24 cellular contexts compared by ENCODE assay signal in genomic region chr10:80660736-80661135, GRCh38.
DNase-seq lines count a peak whose midpoint lies in the region; ATAC-seq, FAIRE-seq and TF ChIP-seq lines count a peak whose summit lies in the region.
"Had no signal": no experiment of that assay in that cellular context is flagged by ENCODE, and none has a peak within 500 bp of the region (broad histone marks: within the 10 kb centered on the region; RNA-seq: fewer than 3 reads in every experiment).

No MANE protein-coding gene starts in this region.

- in situ Hi-C loops in KBM-7 (cut with MboI; ENCODE audit: low pct_unique_long_range_greater_than_20kb, low sequenced_read_pairs) = no loop called here

- POLR2A ChIA-PET in PC-3 (lab: Charles Lee; ENCODE audit: unreplicated experiment) = no interaction called here

- CTCF ChIA-PET in PC-3 (lab: Charles Lee) = no interaction called here

- no peak overlapping the region for H2AFZ ChIP-seq in PC-3 (ENCODE audit: low read length)

- no peaks in the 10 kb centered on the region for H3K36me3 Mint-ChIP-seq in stimulated activated naive B cell treated with anti-CD40 and anti-IgM and Interleukin-4, amounts not matched to agents 10 μg/mL and 1 μg/mL and 100 μg/mL, for 72 hours
- H3K36me3 Mint-ChIP-seq: activated naive CD4-positive, alpha-beta T cell treated with anti-CD3 and anti-CD28 coated beads, Interleukin-2, amount 10 ng/mL, durations not matched to agents 7 days and 5 days had no signal

- peak; percentile 27 for DNase-seq in KBM-7
- peak; percentile 71 for DNase-seq in NOMO-1 treated with dmso at 0.1 percent for 144 hours (lab: John Stamatoyannopoulos, UW; ENCODE audit: unreplicated experiment)
- DNase-seq in globus pallidus (ENCODE audit: low spot score) = peak; percentile 44
- no peak for DNase-seq in stimulated activated naive B cell treated with anti-CD40 and anti-IgM and Interleukin-4, amounts not matched to agents 10 μg/mL and 1 μg/mL and 100 μg/mL, for 72 hours
- DNase-seq in PC-3 = no peak
- no peak for DNase-seq in D721Med (ENCODE audit: insufficient read length, low spot score)
- DNase-seq: activated CD4-positive, alpha-beta T cell treated with anti-CD3 and anti-CD28 coated beads for 36 hours; activated naive CD4-positive, alpha-beta T cell treated with anti-CD3 and anti-CD28 coated beads, Interleukin-2, amount 10 ng/mL, durations not matched to agents 7 days and 5 days; activated T-cell treated with anti-CD3 and anti-CD28 coated beads, Interleukin-2, amount 50 U/mL, for 72 hours; central memory CD4-positive, alpha-beta T cell; foreskin keratinocyte; mesenchymal stem cell; NCI-H1694; NCI-H748 treated with DMSO at 0.1 percent for 48 hours; nephron progenitor cell; Peyer's patch; SK-N-SH; stimulated activated CD4-positive, alpha-beta T cell treated with anti-CD3 and anti-CD28 coated beads, Interleukin-2, amount 100 ng/mL, for 48 hours; stimulated activated naive CD8-positive, alpha-beta T cell treated with anti-CD3 and anti-CD28 coated beads, Interleukin-15, Interleukin-2, amounts not matched to agents 100 U/mL and 50 U/mL, for 24 hours had no signal

- no peaks in the 10 kb centered on the region for H3K4me1 ChIP-seq in PC-3 (ENCODE audit: insufficient read depth, low read length)
- H3K4me1 ChIP-seq: foreskin keratinocyte, Peyer's patch, prostate gland had no signal

- no peaks in the 10 kb centered on the region for H3K9me2 ChIP-seq in PC-3 (replicated peaks; ENCODE audit: low read length)
- H3K9me2 ChIP-seq: SK-N-SH had no signal

- no peaks in the 10 kb centered on the region for H3K36me3 ChIP-seq in PC-3 (ENCODE audit: low read depth, low read length)
- H3K36me3 ChIP-seq: Peyer's patch, prostate gland, tibial artery had no signal

- no peak for TF ChIP-seq CTCF in PC-3 (conservative IDR thresholded peaks at IDR 0.05; ENCODE audit: low read depth, low read length)
- TF ChIP-seq CTCF in D721Med (IDR thresholded peaks at IDR 0.05; ENCODE audit: insufficient read depth, missing control alignments) = no peak

- H3K4me3 Mint-ChIP-seq in stimulated activated naive B cell treated with anti-CD40 and anti-IgM and Interleukin-4, amounts not matched to agents 10 μg/mL and 1 μg/mL and 100 μg/mL, for 72 hours = no peak overlapping the region
- H3K4me3 Mint-ChIP-seq: activated CD4-positive, alpha-beta T cell treated with anti-CD3 and anti-CD28 coated beads for 36 hours; activated naive CD4-positive, alpha-beta T cell treated with anti-CD3 and anti-CD28 coated beads, Interleukin-2, amount 10 ng/mL, durations not matched to agents 7 days and 5 days; activated T-cell treated with anti-CD3 and anti-CD28 coated beads, Interleukin-2, amount 50 U/mL, for 72 hours; nephron progenitor cell had no signal

- H3K9me3 ChIP-seq in PC-3 (ENCODE audit: low read length) = no peaks in the 10 kb centered on the region
- H3K9me3 ChIP-seq: prostate gland, SK-N-SH had no signal

- no peak overlapping the region for H3K9ac ChIP-seq in PC-3 (ENCODE audit: low read length)
- H3K9ac ChIP-seq: SK-N-SH had no signal

- intact Hi-C loops in PC-3 (cut with micrococcal nuclease) = loop anchor here (10.0 kb wide), 1 partner anchor 264 kb away; no protein-coding TSS in a partner anchor

- H3K27ac ChIP-seq in PC-3 (ENCODE audit: low read length) = no peak overlapping the region
- H3K27ac ChIP-seq: foreskin keratinocyte, Peyer's patch, prostate gland, skin epidermis, tibial artery had no signal

- no peak overlapping the region for H3K27ac Mint-ChIP-seq in stimulated activated naive B cell treated with anti-CD40 and anti-IgM and Interleukin-4, amounts not matched to agents 10 μg/mL and 1 μg/mL and 100 μg/mL, for 72 hours
- H3K27ac Mint-ChIP-seq: activated CD4-positive, alpha-beta T cell treated with anti-CD3 and anti-CD28 coated beads for 36 hours; activated naive CD4-positive, alpha-beta T cell treated with anti-CD3 and anti-CD28 coated beads, Interleukin-2, amount 10 ng/mL, durations not matched to agents 7 days and 5 days; activated T-cell treated with anti-CD3 and anti-CD28 coated beads, Interleukin-2, amount 50 U/mL, for 72 hours; nephron progenitor cell had no signal

- H3K4me1 Mint-ChIP-seq in stimulated activated naive B cell treated with anti-CD40 and anti-IgM and Interleukin-4, amounts not matched to agents 10 μg/mL and 1 μg/mL and 100 μg/mL, for 72 hours = peaks cover 1 to 14% of the 10 kb centered on the region in 2 donors

- no peak overlapping the region for H3K4me2 ChIP-seq in PC-3 (ENCODE audit: low read length)
- H3K4me2 ChIP-seq: SK-N-SH had no signal

- no peak for FAIRE-seq in D721Med (lab: Jason Lieb, UNC)
- FAIRE-seq: keratinocyte had no signal

- H3K27me3 Mint-ChIP-seq in stimulated activated naive B cell treated with anti-CD40 and anti-IgM and Interleukin-4, amounts not matched to agents 10 μg/mL and 1 μg/mL and 100 μg/mL, for 72 hours = peaks cover 14 to 19% of the 10 kb centered on the region in 2 donors

- no TSS peak for BruUV-seq in PC-3 (replicated peaks; lab: Mats Ljungman, UMichigan)

- H3K27me3 ChIP-seq in PC-3 (ENCODE audit: low read length) = no peaks in the 10 kb centered on the region
- H3K27me3 ChIP-seq: foreskin keratinocyte, Peyer's patch had no signal

- H3F3A ChIP-seq in PC-3 (ENCODE audit: low read length, unreplicated experiment) = no peaks in the 10 kb centered on the region

- no peaks in the 10 kb centered on the region for H4K20me1 ChIP-seq in PC-3 (ENCODE audit: low read length)

- peak; percentile 33 to 35 for ATAC-seq in stimulated activated naive B cell treated with anti-CD40 and anti-IgM and Interleukin-4, amounts not matched to agents 10 μg/mL and 1 μg/mL and 100 μg/mL, for 72 hours (replicated peaks)
- no peak for ATAC-seq in PC-3
- ATAC-seq in GM18498 (IDR thresholded peaks at IDR 0.05; ENCODE audit: unreplicated experiment) = no peak
- ATAC-seq: activated CD4-positive, alpha-beta T cell treated with anti-CD3 and anti-CD28 coated beads for 36 hours; activated T-cell treated with anti-CD3 and anti-CD28 coated beads, Interleukin-2, amount 50 U/mL, for 72 hours; foreskin keratinocyte; stimulated activated naive CD8-positive, alpha-beta T cell treated with anti-CD3 and anti-CD28 coated beads, Interleukin-15, Interleukin-2, amounts not matched to agents 100 U/mL and 50 U/mL, for 24 hours had no signal

- no peak overlapping the region for H3K4me3 ChIP-seq in PC-3 (ENCODE audit: low read length)
- H3K4me3 ChIP-seq: Peyer's patch, prostate gland, skin epidermis, tibial artery had no signal

- no peaks in the 10 kb centered on the region for H3K79me2 ChIP-seq in PC-3 (ENCODE audit: low read length)

- H3K9me3 Mint-ChIP-seq in stimulated activated naive B cell treated with anti-CD40 and anti-IgM and Interleukin-4, amounts not matched to agents 10 μg/mL and 1 μg/mL and 100 μg/mL, for 72 hours = no peaks in the 10 kb centered on the region
- H3K9me3 Mint-ChIP-seq: activated naive CD4-positive, alpha-beta T cell treated with anti-CD3 and anti-CD28 coated beads, Interleukin-2, amount 10 ng/mL, durations not matched to agents 7 days and 5 days; activated T-cell treated with anti-CD3 and anti-CD28 coated beads, Interleukin-2, amount 50 U/mL, for 72 hours; nephron progenitor cell had no signal

Comparison
In these comparisons a context has a peak if more than half of its experiments do, and no peak if none do; other contexts are left out.
1. DNase-seq: peak in KBM-7 (single experiment), NOMO-1 treated with dmso at 0.1 percent for 144 hours (single experiment) and globus pallidus (single experiment); none in stimulated activated naive B cell treated with anti-CD40 and anti-IgM and Interleukin-4, amounts not matched to agents 10 μg/mL and 1 μg/mL and 100 μg/mL, for 72 hours (single experiment), PC-3 (single experiment) and D721Med (single experiment).
2. ATAC-seq: peak in stimulated activated naive B cell treated with anti-CD40 and anti-IgM and Interleukin-4, amounts not matched to agents 10 μg/mL and 1 μg/mL and 100 μg/mL, for 72 hours (2 of 2); none in PC-3 (single experiment) and GM18498 (single experiment).